In the genomic region with DNA sequence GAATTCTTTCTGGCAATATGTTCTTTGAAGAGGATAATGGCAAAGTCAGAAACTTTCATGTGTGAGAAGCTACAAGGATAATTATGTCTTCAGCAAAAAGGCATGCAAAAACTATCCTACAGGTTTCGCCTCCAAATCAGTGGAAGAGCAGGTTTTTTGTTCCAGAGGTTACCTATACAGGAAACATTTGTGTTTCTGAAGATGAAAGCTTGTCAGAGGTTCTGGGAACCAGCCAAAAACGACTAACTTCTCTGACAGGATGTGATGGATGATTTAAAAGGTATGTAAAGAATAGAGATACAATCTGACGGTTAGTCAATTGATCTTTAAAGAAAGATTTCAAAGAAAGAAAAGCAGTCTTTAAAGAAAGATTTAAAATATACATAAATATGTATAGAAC, we compare ENCODE assay signal across 27 cellular contexts. TPM values are rescaled to one million over a fixed set of nuclear protein-coding genes. Genes with fewer than 3 reads are reported as not detected.
DNase-seq lines count a peak whose midpoint lies in the region; ATAC-seq, FAIRE-seq and TF ChIP-seq lines count a peak whose summit lies in the region.
"Had no signal": no experiment of that assay in that cellular context is flagged by ENCODE, and none has a peak within 500 bp of the region (broad histone marks: within the 10 kb centered on the region; RNA-seq: fewer than 3 reads in every experiment).

No MANE protein-coding gene starts in this region.

- H3K36me3 ChIP-seq in HepG2 (replicated peaks in 1 of 2; ENCODE audit: control insufficient read depth in 1 of 2, insufficient read depth in 2 of 2, low read length in 2 of 2) (no peaks in the 10 kb centered on the region), right lobe of liver (no peaks in the 10 kb centered on the region), endothelial cell of umbilical vein (ENCODE audit: control insufficient read depth in 2 of 2, extremely low read depth in 1 of 2, insufficient read depth in 2 of 2, low read length in 2 of 2) (no peaks in the 10 kb centered on the region), esophagus muscularis mucosa (no peaks in the 10 kb centered on the region)
- H3K36me3 ChIP-seq: gastroesophageal sphincter, neutrophil had no signal

- H3K36me3 Mint-ChIP-seq in type B pancreatic cell, result no peaks in the 10 kb centered on the region
- H3K36me3 Mint-ChIP-seq in activated T-helper 1 cell treated with anti-CD3 and anti-CD28 coated beads, Interleukin-12 subunit alpha, Interleukin-12 subunit beta, Interleukin-2, Interleukin-4 antibody, amounts not matched to agents 30 ng/mL and 10 ng/mL and 1 ng/mL, durations not matched to agents 14 hours and 24 hours and 36 hours (ENCODE audit: low read depth), result no peaks in the 10 kb centered on the region
- H3K36me3 Mint-ChIP-seq: activated naive CD4-positive, alpha-beta T cell treated with anti-CD3 and anti-CD28 coated beads, Interleukin-2, amount 10 ng/mL, durations not matched to agents 7 days and 5 days; CD14-positive monocyte; memory B cell; stimulated activated memory B cell treated with anti-CD40 and anti-IgM and Interleukin-4, amounts not matched to agents 10 μg/mL and 1 μg/mL and 100 μg/mL, for 72 hours; T-cell had no signal

- H3K4me1 ChIP-seq in HepG2 (ENCODE audit: insufficient read depth, low read length) (no peaks in the 10 kb centered on the region), right lobe of liver (no peaks in the 10 kb centered on the region), endothelial cell of umbilical vein (ENCODE audit: control insufficient read depth, extremely low read depth, insufficient read depth, low read length) (peaks cover 7% of the 10 kb centered on the region), esophagus muscularis mucosa (no peaks in the 10 kb centered on the region)
- H3K4me1 ChIP-seq: gastroesophageal sphincter, psoas muscle had no signal

- H3K9me1 ChIP-seq in endothelial cell of umbilical vein (replicated peaks; ENCODE audit: control insufficient read depth, extremely low read depth, insufficient read depth, low read length), result no peaks in the 10 kb centered on the region

- H3K4me3 Mint-ChIP-seq in type B pancreatic cell, result peak overlapping the region; percentile 8
- H3K4me3 Mint-ChIP-seq in activated T-helper 1 cell treated with anti-CD3 and anti-CD28 coated beads, Interleukin-12 subunit alpha, Interleukin-12 subunit beta, Interleukin-2, Interleukin-4 antibody, amounts not matched to agents 30 ng/mL and 10 ng/mL and 1 ng/mL, durations not matched to agents 14 hours and 24 hours and 36 hours, result no peak overlapping the region
- H3K4me3 Mint-ChIP-seq: activated naive CD4-positive, alpha-beta T cell treated with anti-CD3 and anti-CD28 coated beads, Interleukin-2, amount 10 ng/mL, durations not matched to agents 7 days and 5 days; activated T-cell treated with anti-CD3 and anti-CD28 coated beads, Interleukin-2, amount 50 U/mL, for 24 hours; CD14-positive monocyte; memory B cell; stimulated activated memory B cell treated with anti-CD40 and anti-IgM and Interleukin-4, amounts not matched to agents 10 μg/mL and 1 μg/mL and 100 μg/mL, for 72 hours; T-cell had no signal

- H3K9me3 Mint-ChIP-seq in type B pancreatic cell, result peaks cover 7% of the 10 kb centered on the region
- no peaks in the 10 kb centered on the region for H3K9me3 Mint-ChIP-seq in activated T-helper 1 cell treated with anti-CD3 and anti-CD28 coated beads, Interleukin-12 subunit alpha, Interleukin-12 subunit beta, Interleukin-2, Interleukin-4 antibody, amounts not matched to agents 30 ng/mL and 10 ng/mL and 1 ng/mL, durations not matched to agents 14 hours and 24 hours and 36 hours
- H3K9me3 Mint-ChIP-seq: activated naive CD4-positive, alpha-beta T cell treated with anti-CD3 and anti-CD28 coated beads, Interleukin-2, amount 10 ng/mL, durations not matched to agents 7 days and 5 days; activated T-cell treated with anti-CD3 and anti-CD28 coated beads, Interleukin-2, amount 50 U/mL, for 24 hours had no signal

- H3K9ac ChIP-seq in HepG2 (ENCODE audit: insufficient read depth, low read depth, low read length) (no peak overlapping the region), endothelial cell of umbilical vein (replicated peaks; ENCODE audit: extremely low read depth, insufficient read depth, low read length) (no peak overlapping the region)

- CTCF ChIA-PET in HepG2 (lab: Yijun Ruan, JAX; ENCODE audit: low intra/inter-chr PET ratio, low total read pairs) (no interaction called here), endothelial cell of umbilical vein (lab: Charles Lee) (interaction anchor here (0.8 kb wide), 1 partner anchor 15 kb away, joined by 3 read pairs; no protein-coding TSS in a partner anchor)

- no peak for TF ChIP-seq RAD21 in HepG2 (CRISPR knock-in tag; IDR thresholded peaks at IDR 0.05)

- H3K79me2 ChIP-seq in HepG2 (ENCODE audit: insufficient read depth, low read length) (no peaks in the 10 kb centered on the region), endothelial cell of umbilical vein (ENCODE audit: control insufficient read depth, insufficient read depth, low read length) (no peaks in the 10 kb centered on the region)

- dilution Hi-C loops in endothelial cell of umbilical vein (cut with MboI; ENCODE audit: extremely low pct_ligation_motif_present, low sequenced_read_pairs), result no loop called here

- H3K4me3 ChIP-seq in HepG2 (replicated peaks in 1 of 3; ENCODE audit: insufficient read depth in 1 of 3, low read depth in 2 of 3, low read length in 3 of 3), result no peak overlapping the region
- H3K4me3 ChIP-seq in right lobe of liver, result no peak overlapping the region
- H3K4me3 ChIP-seq in endothelial cell of umbilical vein (replicated peaks in 1 of 3; ENCODE audit: insufficient read depth in 1 of 3, low read depth in 1 of 3, low read length in 3 of 3), result no peak overlapping the region
- no peak overlapping the region for H3K4me3 ChIP-seq in esophagus muscularis mucosa
- H3K4me3 ChIP-seq: gastroesophageal sphincter, GM12878, psoas muscle, skin epidermis had no signal

- TF ChIP-seq POLR2A in HepG2 (IDR thresholded peaks at IDR 0.05; ENCODE audit: insufficient read depth in 1 of 2, low read depth in 2 of 2, low read length in 2 of 2) (no peak), right lobe of liver (IDR thresholded peaks at IDR 0.05) (no peak), endothelial cell of umbilical vein (IDR thresholded peaks at IDR 0.05; ENCODE audit: low read depth, low read length) (no peak), esophagus muscularis mucosa (IDR thresholded peaks at IDR 0.05; ENCODE audit: low read depth) (no peak)

- peak; percentile 13 for DNase-seq in HepG2 (ENCODE audit: low spot score)
- DNase-seq in right lobe of liver, result no peak
- peak; percentile 46 for DNase-seq in NCI-H1105 treated with DMSO at 0.1 percent for 48 hours (lab: John Stamatoyannopoulos, UW)
- peak; percentile 41 for DNase-seq in endothelial cell of umbilical vein (ENCODE audit: low read depth, low spot score)
- DNase-seq in type B pancreatic cell (ENCODE audit: extremely low spot score, unreplicated experiment), result no peak
- no peak for DNase-seq in activated T-helper 1 cell treated with anti-CD3 and anti-CD28 coated beads, Interleukin-12 subunit alpha, Interleukin-12 subunit beta, Interleukin-2, Interleukin-4 antibody, amounts not matched to agents 30 ng/mL and 10 ng/mL and 1 ng/mL, durations not matched to agents 14 hours and 24 hours and 36 hours (ENCODE audit: low spot score)
- DNase-seq in esophagus muscularis mucosa (ENCODE audit: extremely low spot score), result no peak
- DNase-seq: activated naive CD4-positive, alpha-beta T cell treated with anti-CD3 and anti-CD28 coated beads, Interleukin-2, amount 10 ng/mL, durations not matched to agents 7 days and 5 days; activated T-cell treated with anti-CD3 and anti-CD28 coated beads, Interleukin-2, amount 50 U/mL, for 24 hours; anterior cingulate cortex; caudate nucleus; erythroblast; NCI-H1092 treated with DMSO at 0.1 percent for 48 hours; NCI-H2029 treated with DMSO at 0.1 percent for 48 hours; psoas muscle; stimulated activated CD4-positive, alpha-beta T cell treated with anti-CD3 and anti-CD28 coated beads, Interleukin-2, amount 100 ng/mL, for 24 hours; T-cell had no signal

- no peak for ATAC-seq in HepG2
- ATAC-seq in right lobe of liver, result no peak
- no peak for ATAC-seq in GM19452 (IDR thresholded peaks at IDR 0.05; ENCODE audit: unreplicated experiment)
- ATAC-seq: gastroesophageal sphincter; GM12878; psoas muscle; Right ventricle myocardium inferior; stimulated activated memory B cell treated with anti-CD40 and anti-IgM and Interleukin-4, amounts not matched to agents 10 μg/mL and 1 μg/mL and 100 μg/mL, for 72 hours; T-cell had no signal

- H3K9me3 ChIP-seq in HepG2 (ENCODE audit: low read length) (peaks cover 5% of the 10 kb centered on the region; the same call in 1 of the 2 replicates), right lobe of liver (no peaks in the 10 kb centered on the region), endothelial cell of umbilical vein (replicated peaks; ENCODE audit: control insufficient read depth, insufficient read depth, low read length) (no peaks in the 10 kb centered on the region), esophagus muscularis mucosa (no peaks in the 10 kb centered on the region)
- H3K9me3 ChIP-seq: gastroesophageal sphincter, neutrophil had no signal

- H3K27ac Mint-ChIP-seq in type B pancreatic cell, result peak overlapping the region; percentile 90
- no peak overlapping the region for H3K27ac Mint-ChIP-seq in activated T-helper 1 cell treated with anti-CD3 and anti-CD28 coated beads, Interleukin-12 subunit alpha, Interleukin-12 subunit beta, Interleukin-2, Interleukin-4 antibody, amounts not matched to agents 30 ng/mL and 10 ng/mL and 1 ng/mL, durations not matched to agents 14 hours and 24 hours and 36 hours
- H3K27ac Mint-ChIP-seq: activated naive CD4-positive, alpha-beta T cell treated with anti-CD3 and anti-CD28 coated beads, Interleukin-2, amount 10 ng/mL, durations not matched to agents 7 days and 5 days; activated T-cell treated with anti-CD3 and anti-CD28 coated beads, Interleukin-2, amount 50 U/mL, for 24 hours; CD14-positive monocyte; memory B cell; stimulated activated memory B cell treated with anti-CD40 and anti-IgM and Interleukin-4, amounts not matched to agents 10 μg/mL and 1 μg/mL and 100 μg/mL, for 72 hours; T-cell had no signal

- in situ Hi-C loops in HepG2 (cut with HindIII; ENCODE audit: extremely low pct_ligation_motif_present, low pct_unique_long_range_greater_than_20kb), result no loop called here

- no peaks in the 10 kb centered on the region for H3K27me3 ChIP-seq in HepG2 (ENCODE audit: control insufficient read depth in 1 of 2, insufficient read depth in 2 of 2, low read length in 2 of 2)
- H3K27me3 ChIP-seq in right lobe of liver, result no peaks in the 10 kb centered on the region
- H3K27me3 ChIP-seq in endothelial cell of umbilical vein (ENCODE audit: control insufficient read depth in 2 of 2, insufficient read depth in 2 of 2, low read length in 2 of 2), result no peaks in the 10 kb centered on the region
- H3K27me3 ChIP-seq in esophagus muscularis mucosa, result no peaks in the 10 kb centered on the region
- H3K27me3 ChIP-seq: gastroesophageal sphincter, neutrophil had no signal

- H3K4me1 Mint-ChIP-seq in type B pancreatic cell (ENCODE audit: unreplicated experiment), result peaks cover 6% of the 10 kb centered on the region
- no peaks in the 10 kb centered on the region for H3K4me1 Mint-ChIP-seq in activated T-helper 1 cell treated with anti-CD3 and anti-CD28 coated beads, Interleukin-12 subunit alpha, Interleukin-12 subunit beta, Interleukin-2, Interleukin-4 antibody, amounts not matched to agents 30 ng/mL and 10 ng/mL and 1 ng/mL, durations not matched to agents 14 hours and 24 hours and 36 hours (ENCODE audit: low read depth)
- H3K4me1 Mint-ChIP-seq: activated naive CD4-positive, alpha-beta T cell treated with anti-CD3 and anti-CD28 coated beads, Interleukin-2, amount 10 ng/mL, durations not matched to agents 7 days and 5 days; CD14-positive monocyte; memory B cell; stimulated activated memory B cell treated with anti-CD40 and anti-IgM and Interleukin-4, amounts not matched to agents 10 μg/mL and 1 μg/mL and 100 μg/mL, for 72 hours; T-cell had no signal

- no peak for FAIRE-seq in HepG2 (lab: Jason Lieb, UNC)
- FAIRE-seq in endothelial cell of umbilical vein (lab: Jason Lieb, UNC), result peak; percentile 65
- FAIRE-seq: GM12878, TTC549 had no signal

- TF ChIP-seq CTCF in HepG2 (CRISPR knock-in tag; IDR thresholded peaks at IDR 0.05) (no peak), right lobe of liver (IDR thresholded peaks at IDR 0.05) (no peak), endothelial cell of umbilical vein (IDR thresholded peaks at IDR 0.05; ENCODE audit: extremely low read depth in 1 of 2, insufficient read depth in 1 of 2, low read depth in 1 of 2, low read length in 2 of 2) (no peak), type B pancreatic cell (conservative IDR thresholded peaks at IDR 0.05) (no peak), esophagus muscularis mucosa (IDR thresholded peaks at IDR 0.05) (no peak)

- H3K27ac ChIP-seq in HepG2 (ENCODE audit: extremely low read length, insufficient read depth, low read length), result no peak overlapping the region
- H3K27ac ChIP-seq in right lobe of liver, result no peak overlapping the region
- no peak overlapping the region for H3K27ac ChIP-seq in endothelial cell of umbilical vein (ENCODE audit: insufficient read depth, low read depth, low read length)
- no peak overlapping the region for H3K27ac ChIP-seq in esophagus muscularis mucosa (replicated peaks in 1 of 4)
- H3K27ac ChIP-seq: gastroesophageal sphincter, neutrophil, psoas muscle had no signal

- H3K27me3 Mint-ChIP-seq in type B pancreatic cell, result no peaks in the 10 kb centered on the region
- H3K27me3 Mint-ChIP-seq in activated T-helper 1 cell treated with anti-CD3 and anti-CD28 coated beads, Interleukin-12 subunit alpha, Interleukin-12 subunit beta, Interleukin-2, Interleukin-4 antibody, amounts not matched to agents 30 ng/mL and 10 ng/mL and 1 ng/mL, durations not matched to agents 14 hours and 24 hours and 36 hours (ENCODE audit: insufficient read depth), result peaks cover 4% of the 10 kb centered on the region
- H3K27me3 Mint-ChIP-seq: activated naive CD4-positive, alpha-beta T cell treated with anti-CD3 and anti-CD28 coated beads, Interleukin-2, amount 10 ng/mL, durations not matched to agents 7 days and 5 days; activated T-cell treated with anti-CD3 and anti-CD28 coated beads, Interleukin-2, amount 50 U/mL, for 24 hours; memory B cell; stimulated activated memory B cell treated with anti-CD40 and anti-IgM and Interleukin-4, amounts not matched to agents 10 μg/mL and 1 μg/mL and 100 μg/mL, for 72 hours; T-cell had no signal

- TF ChIP-seq EP300 in HepG2 (IDR thresholded peaks at IDR 0.05; ENCODE audit: low read depth in 2 of 2, low read length in 2 of 2), result no peak
- no peak for TF ChIP-seq EP300 in HepG2 (CRISPR knock-in tag; IDR thresholded peaks at IDR 0.05; ENCODE audit: borderline replicate concordance)
- TF ChIP-seq EP300 in esophagus muscularis mucosa (IDR thresholded peaks at IDR 0.05), result no peak

- intact Hi-C loops in HepG2 (cut with micrococcal nuclease; ENCODE audit: unreplicated experiment) (no loop called here), right lobe of liver (cut with DNase I) (no loop called here), endothelial cell of umbilical vein (cut with micrococcal nuclease) (no loop called here), esophagus muscularis mucosa (cut with DNase I) (no loop called here)
- intact Hi-C loops in activated T-helper 1 cell treated with anti-CD3 and anti-CD28 coated beads, Interleukin-12 subunit alpha, Interleukin-12 subunit beta, Interleukin-2, Interleukin-4 antibody, amounts not matched to agents 30 ng/mL and 10 ng/mL and 1 ng/mL, durations not matched to agents 14 hours and 24 hours and 36 hours (cut with micrococcal nuclease), result no loop called here

- 7% methylated on average over 3 of the region's 3 CpGs for WGBS in HepG2 (ENCODE audit: low lambda C conversion rate)
- 43% methylated on average over 3 of the region's 3 CpGs for WGBS in right lobe of liver (ENCODE audit: insufficient coverage, low coverage, low lambda C conversion rate, missing lambda C conversion rate)
- WGBS in esophagus muscularis mucosa, result 49% methylated on average over 3 of the region's 3 CpGs

- POLR2A ChIA-PET in HepG2 (lab: Yijun Ruan, JAX), result no interaction called here
- POLR2A ChIA-PET in endothelial cell of umbilical vein (lab: Charles Lee), result no interaction called here

- H2AFZ ChIP-seq in HepG2 (ENCODE audit: low read length) (no peak overlapping the region), endothelial cell of umbilical vein (ENCODE audit: low read depth, low read length) (no peak overlapping the region)

- H3K4me2 ChIP-seq in HepG2 (ENCODE audit: low read depth, low read length) (no peak overlapping the region), endothelial cell of umbilical vein (ENCODE audit: insufficient read depth, low read length) (peak overlapping the region; percentile 16)

- BruUV-seq in HepG2 (replicated peaks; lab: Mats Ljungman, UMichigan) (no TSS peak), endothelial cell of umbilical vein (replicated peaks; lab: Mats Ljungman, UMichigan) (no TSS peak)

- H4K20me1 ChIP-seq in HepG2 (ENCODE audit: insufficient read depth, low read length) (no peaks in the 10 kb centered on the region), endothelial cell of umbilical vein (replicated peaks; ENCODE audit: control insufficient read depth, extremely low read depth, insufficient read depth, low read length) (no peaks in the 10 kb centered on the region)

RNA-seq across cellular contexts. Expression of a gene that starts 37.6 kb away (rescaled TPM):
- total RNA-seq in HepG2 (2016; rRNA removed; fragmentation: Illumina TruSeq; extraction: Trizol), result 0.13 and 0.73 TPM in 2 replicates
- not detected in 2 replicates for total RNA-seq in HepG2 (2016; cell fraction: cytosol; rRNA removed; fragmentation: Illumina TruSeq; extraction: Trizol; ENCODE audit: low read depth)
- 0.19 and 0.71 TPM in 2 replicates for total RNA-seq in HepG2 (2016; cell fraction: insoluble cytoplasmic fraction; rRNA removed; fragmentation: Illumina TruSeq; extraction: Trizol)
- 0.10 and 0.25 TPM in 2 replicates for total RNA-seq in HepG2 (2016; cell fraction: membrane; rRNA removed; fragmentation: Illumina TruSeq; extraction: Trizol)
- total RNA-seq in HepG2 (2016; cell fraction: nucleus; rRNA removed; fragmentation: Illumina TruSeq; extraction: Trizol), result 0.41 and 0.59 TPM in 2 replicates
- 0.24 and 0.42 TPM in 2 replicates for polyA plus RNA-seq in HepG2 (2011; rRNA removed)
- 0.17 and 0.42 TPM in 2 replicates for polyA plus RNA-seq in HepG2 (2011; cell fraction: cytosol; rRNA removed)
- polyA plus RNA-seq in HepG2 (2011; cell fraction: nucleus; rRNA removed), result 0.59 TPM in 1 of 2 replicates, not detected in the other
- 0.17 and 0.20 TPM in 2 replicates for polyA plus RNA-seq in HepG2 (2012)
- not detected in 2 replicates for polyA plus RNA-seq in HepG2 (2016; cell fraction: cytosol; fragmentation: Illumina TruSeq; extraction: Trizol; ENCODE audit: low read depth)
- polyA plus RNA-seq in HepG2 (2016; cell fraction: insoluble cytoplasmic fraction; fragmentation: Illumina TruSeq; extraction: Trizol; ENCODE audit: low read depth), result 0.29 and 0.58 TPM in 2 replicates
- not detected in 2 replicates for polyA plus RNA-seq in HepG2 (2016; cell fraction: membrane; fragmentation: Illumina TruSeq; extraction: Trizol; ENCODE audit: low read depth)
- polyA plus RNA-seq in HepG2 (2016; cell fraction: nucleus; fragmentation: Illumina TruSeq; extraction: Trizol; ENCODE audit: insufficient read depth, low read depth), result 0.27 and 0.67 TPM in 2 replicates
- polyA minus RNA-seq in HepG2 (2011; rRNA and poly(A)+ RNA removed; ENCODE audit: low replicate concordance), result 34.6 TPM in 1 of 2 replicates, not detected in the other
- polyA minus RNA-seq in HepG2 (2011; cell fraction: cytosol; rRNA and poly(A)+ RNA removed), result 0.69 and 0.70 TPM in 2 replicates
- 0.87 and 1.0 TPM in 2 replicates for polyA minus RNA-seq in HepG2 (2011; cell fraction: nucleus; rRNA and poly(A)+ RNA removed)
- 10 to 100 TPM; 20.0 to 70.5 (median 36.8) TPM for total RNA-seq in right lobe of liver
- total RNA-seq in endothelial cell of umbilical vein, result 132 and 158 TPM in 2 replicates
- 53.3 and 57.1 TPM in 2 replicates for polyA plus RNA-seq in endothelial cell of umbilical vein
- polyA plus RNA-seq in endothelial cell of umbilical vein (2011; cell fraction: cytosol; rRNA removed), result 107 and 123 TPM in 2 replicates
- polyA plus RNA-seq in endothelial cell of umbilical vein (2011; cell fraction: nucleus; rRNA removed), result 175 and 179 TPM in 2 replicates
- 190 and 258 TPM in 2 replicates for polyA plus RNA-seq in endothelial cell of umbilical vein (2012)
- polyA minus RNA-seq in endothelial cell of umbilical vein, result 260 and 272 TPM in 2 replicates
- 15.0 TPM for polyA minus RNA-seq in endothelial cell of umbilical vein (2011; cell fraction: cytosol; rRNA and poly(A)+ RNA removed)
- polyA minus RNA-seq in endothelial cell of umbilical vein (2011; cell fraction: nucleus; rRNA and poly(A)+ RNA removed), result 211 and 223 TPM in 2 replicates
- total RNA-seq in type B pancreatic cell (ENCODE audit: low replicate concordance), result 161 and 169 TPM in 2 replicates
- total RNA-seq in activated T-helper 1 cell treated with anti-CD3 and anti-CD28 coated beads, Interleukin-12 subunit alpha, Interleukin-12 subunit beta, Interleukin-2, Interleukin-4 antibody, amounts not matched to agents 30 ng/mL and 10 ng/mL and 1 ng/mL, durations not matched to agents 14 hours and 24 hours and 36 hours, result not detected in 2 replicates
- total RNA-seq in esophagus muscularis mucosa, result 100 to 1,000 TPM in 2 of 4 donors, 10 to 100 TPM in 2; 39.6 to 219 (median 73.5) TPM
- polyA plus RNA-seq: CD14-positive monocyte had no signal

Comparison
In these comparisons a context has a peak if more than half of its experiments do, and no peak if none do; other contexts are left out.
1. DNase-seq: peak in HepG2 (single experiment), NCI-H1105 treated with DMSO at 0.1 percent for 48 hours (single experiment) and endothelial cell of umbilical vein (single experiment); none in right lobe of liver (0 of 3), type B pancreatic cell (single experiment), activated T-helper 1 cell treated with anti-CD3 and anti-CD28 coated beads, Interleukin-12 subunit alpha, Interleukin-12 subunit beta, Interleukin-2, Interleukin-4 antibody, amounts not matched to agents 30 ng/mL and 10 ng/mL and 1 ng/mL, durations not matched to agents 14 hours and 24 hours and 36 hours (single experiment) and esophagus muscularis mucosa (single experiment).
2. RNA of a gene that starts 37.6 kb away (total RNA-seq): 161 to 169 TPM in type B pancreatic cell, 132 to 158 TPM in endothelial cell of umbilical vein, 39.6 to 219 TPM in esophagus muscularis mucosa and 20.0 to 70.5 TPM in right lobe of liver; 0.10 to 0.73 TPM in HepG2 and not detected in activated T-helper 1 cell treated with anti-CD3 and anti-CD28 coated beads, Interleukin-12 subunit alpha, Interleukin-12 subunit beta, Interleukin-2, Interleukin-4 antibody, amounts not matched to agents 30 ng/mL and 10 ng/mL and 1 ng/mL, durations not matched to agents 14 hours and 24 hours and 36 hours; every median in the first group is over 10 times any median in the second.